ENCODE assay signal across 11 cellular contexts in the genomic region with DNA sequence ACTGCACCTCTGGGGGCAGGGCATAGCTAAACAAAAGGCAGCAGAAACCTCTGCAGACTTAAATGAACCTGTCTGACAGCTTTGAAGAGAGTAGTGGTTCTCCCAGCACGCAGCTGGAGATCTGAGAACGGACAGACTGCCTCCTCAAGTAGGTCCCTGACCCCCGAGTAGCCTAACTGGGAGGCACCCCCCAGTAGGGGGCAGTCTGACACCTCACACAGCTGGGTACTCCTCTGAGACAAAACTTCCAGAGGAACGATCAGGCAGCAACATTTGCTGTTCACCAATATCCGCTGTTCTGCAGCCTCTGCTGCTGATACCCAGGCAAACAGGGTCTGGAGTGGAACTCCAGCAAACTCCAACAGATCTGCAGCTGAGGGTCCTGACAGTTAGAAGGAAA. TPM values are rescaled to one million over a fixed set of nuclear protein-coding genes. Genes with fewer than 3 reads are reported as not detected.
DNase-seq lines count a peak whose midpoint lies in the region; ATAC-seq and TF ChIP-seq lines count a peak whose summit lies in the region.
"Not testable (repeated sequence)": the region's sequence is repeated elsewhere in the genome, so short reads cannot be mapped to it uniquely, and the experiment has no call there.
"Had no signal": no experiment of that assay in that cellular context is flagged by ENCODE, and none has a peak within 500 bp of the region (broad histone marks: within the 10 kb centered on the region; RNA-seq: fewer than 3 reads in every experiment).

No MANE protein-coding gene starts in this region.

- not testable (repeated sequence) for H3K27me3 Mint-ChIP-seq in activated CD4-positive, alpha-beta T cell treated with anti-CD3 and anti-CD28 coated beads for 36 hours

- TF ChIP-seq POLR2A in erythroblast (IDR thresholded peaks at IDR 0.05; ENCODE audit: low read length) = not testable (repeated sequence)

- TF ChIP-seq CTCF in GM12865 (IDR thresholded peaks at IDR 0.05; ENCODE audit: insufficient read depth, low read depth, low read length, missing control alignments) = not testable (repeated sequence)

- POLR2A ChIA-PET in activated CD4-positive, alpha-beta T cell treated with anti-CD3 and anti-CD28 coated beads for 36 hours (lab: Charles Lee) = not testable (repeated sequence)

- H3K27ac Mint-ChIP-seq in activated CD4-positive, alpha-beta T cell treated with anti-CD3 and anti-CD28 coated beads for 36 hours = not testable (repeated sequence)

- H3K4me3 Mint-ChIP-seq in activated CD4-positive, alpha-beta T cell treated with anti-CD3 and anti-CD28 coated beads for 36 hours = not testable (repeated sequence)

- H3K4me1 Mint-ChIP-seq in activated CD4-positive, alpha-beta T cell treated with anti-CD3 and anti-CD28 coated beads for 36 hours = not testable (repeated sequence)

- not testable (repeated sequence) for H3K4me3 ChIP-seq in GM12865 (ENCODE audit: low read depth, low read length)

- H3K9me3 Mint-ChIP-seq in activated CD4-positive, alpha-beta T cell treated with anti-CD3 and anti-CD28 coated beads for 36 hours (ENCODE audit: low read depth) = not testable (repeated sequence)

- CTCF ChIA-PET in activated CD4-positive, alpha-beta T cell treated with anti-CD3 and anti-CD28 coated beads for 36 hours (lab: Charles Lee) = interaction anchor here (0.7 kb wide), 1 partner anchor 66 kb away, joined by 3 read pairs; no protein-coding TSS in a partner anchor

- peak; percentile 26 for DNase-seq in GM12865 (ENCODE audit: low read depth)
- DNase-seq in activated CD4-positive, alpha-beta T cell treated with anti-CD3 and anti-CD28 coated beads for 36 hours = peak; percentile 57
- DNase-seq in activated T-cell treated with anti-CD3 and anti-CD28 coated beads, Interleukin-2, amount 50 U/mL, for 1 hour = peak; percentile 26
- peak; percentile 24 for DNase-seq in activated naive CD4-positive, alpha-beta T cell treated with Interleukin-2 at 50 U/mL for 16 hours
- DNase-seq in erythroblast (lab: John Stamatoyannopoulos, UW) = peak; percentile 29 to 42
- DNase-seq in stimulated activated CD4-positive, alpha-beta T cell treated with anti-CD3 and anti-CD28 coated beads, Interleukin-4, amount 100 ng/mL, for 1 hour = peak; percentile 12

- intact Hi-C loops in activated CD4-positive, alpha-beta T cell treated with anti-CD3 and anti-CD28 coated beads for 36 hours (cut with DNase I, micrococcal nuclease) = not testable (repeated sequence)

- ATAC-seq in activated CD4-positive, alpha-beta T cell treated with anti-CD3 and anti-CD28 coated beads for 36 hours = not testable (repeated sequence)

- H3K36me3 Mint-ChIP-seq in activated CD4-positive, alpha-beta T cell treated with anti-CD3 and anti-CD28 coated beads for 36 hours (ENCODE audit: low read depth) = not testable (repeated sequence)

RNA-seq across cellular contexts. Expression of a gene that starts 13.5 kb away (rescaled TPM):
- total RNA-seq in activated CD4-positive, alpha-beta T cell treated with anti-CD3 and anti-CD28 coated beads for 36 hours = under 1 TPM; 0.26 to 0.27 TPM
- total RNA-seq: B cell, G401, GM23338, HT-29 had no signal

RNA-seq across cellular contexts. Expression of a gene that starts 30.7 kb away (rescaled TPM):
- total RNA-seq in activated CD4-positive, alpha-beta T cell treated with anti-CD3 and anti-CD28 coated beads for 36 hours = 10 to 100 TPM; 22.4 to 23.4 TPM
- total RNA-seq: A172, G401, HT-29 had no signal
